In the genomic region with DNA sequence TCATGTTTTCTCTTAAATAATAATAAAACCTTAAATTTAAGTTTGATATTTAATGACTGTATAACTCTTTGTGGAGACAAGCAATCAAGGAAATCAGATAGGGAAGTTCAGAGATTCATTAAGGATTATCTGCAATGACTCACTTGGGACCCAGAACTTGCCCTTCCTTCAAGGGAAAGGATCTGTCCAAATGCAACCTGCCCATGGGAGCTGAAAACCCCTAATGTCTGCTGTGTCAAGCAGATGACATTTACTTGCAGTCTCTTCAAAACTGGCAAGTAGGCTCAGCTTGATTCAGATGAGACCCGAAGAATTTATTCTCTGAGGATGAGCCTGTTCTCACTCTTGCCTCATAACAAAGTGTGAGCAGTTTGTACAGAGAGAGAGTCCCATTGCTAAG, we compare ENCODE assay signal across 22 cellular contexts.
"Had no signal": no experiment of that assay in that cellular context is flagged by ENCODE, and none has a peak within 500 bp of the region (broad histone marks: within the 10 kb centered on the region; RNA-seq: fewer than 3 reads in every experiment).

No MANE protein-coding gene starts in this region.

- H3K9me3 ChIP-seq: body of pancreas, esophagus muscularis mucosa, heart right ventricle, lower lobe of right lung, right lobe of liver, testis, uterus had no signal

- H3K4me3 ChIP-seq: body of pancreas, esophagus muscularis mucosa, heart right ventricle, lower lobe of right lung, right lobe of liver, testis, uterus had no signal

- H3K27me3 ChIP-seq: body of pancreas, esophagus muscularis mucosa, heart right ventricle, right lobe of liver, testis, uterus had no signal

- DNase-seq: activated CD4-positive, alpha-beta T cell treated with anti-CD3 and anti-CD28 coated beads for 48 hours; activated CD4-positive, alpha-beta T cell treated with anti-CD3 and anti-CD28 coated beads, Interleukin-2, amount 50 U/mL, for 48 hours; activated CD8-positive, alpha-beta memory T cell treated with anti-CD3 and anti-CD28 coated beads for 24 hours; activated effector memory CD4-positive, alpha-beta T cell treated with Interleukin-2 at 50 U/mL for 16 hours; activated naive CD4-positive, alpha-beta T cell treated with Interleukin-2 at 50 U/mL for 16 hours; aorta; body of pancreas; cortex of kidney; foreskin melanocyte; heart right ventricle; kidney glomerular epithelial cell; lower lobe of right lung; mesendoderm; posterior cingulate gyrus; right lobe of liver; stimulated activated CD4-positive, alpha-beta T cell treated with anti-CD3 and anti-CD28 coated beads, Interleukin-2, amount 100 ng/mL, for 48 hours; stimulated activated naive CD4-positive, alpha-beta T cell treated with Interleukin-2 at 50 U/mL for 16 hours; T1000; testis; uterus; WERI-Rb-1 had no signal

- H3K27ac ChIP-seq: body of pancreas, esophagus muscularis mucosa, heart right ventricle, lower lobe of right lung, right lobe of liver, testis, uterus, WERI-Rb-1 had no signal

- H3K36me3 ChIP-seq: esophagus muscularis mucosa, heart right ventricle, lower lobe of right lung, right lobe of liver, uterus, WERI-Rb-1 had no signal

- H3K4me1 ChIP-seq: body of pancreas, esophagus muscularis mucosa, heart right ventricle, lower lobe of right lung, right lobe of liver, testis, uterus had no signal
